In the genomic region with DNA sequence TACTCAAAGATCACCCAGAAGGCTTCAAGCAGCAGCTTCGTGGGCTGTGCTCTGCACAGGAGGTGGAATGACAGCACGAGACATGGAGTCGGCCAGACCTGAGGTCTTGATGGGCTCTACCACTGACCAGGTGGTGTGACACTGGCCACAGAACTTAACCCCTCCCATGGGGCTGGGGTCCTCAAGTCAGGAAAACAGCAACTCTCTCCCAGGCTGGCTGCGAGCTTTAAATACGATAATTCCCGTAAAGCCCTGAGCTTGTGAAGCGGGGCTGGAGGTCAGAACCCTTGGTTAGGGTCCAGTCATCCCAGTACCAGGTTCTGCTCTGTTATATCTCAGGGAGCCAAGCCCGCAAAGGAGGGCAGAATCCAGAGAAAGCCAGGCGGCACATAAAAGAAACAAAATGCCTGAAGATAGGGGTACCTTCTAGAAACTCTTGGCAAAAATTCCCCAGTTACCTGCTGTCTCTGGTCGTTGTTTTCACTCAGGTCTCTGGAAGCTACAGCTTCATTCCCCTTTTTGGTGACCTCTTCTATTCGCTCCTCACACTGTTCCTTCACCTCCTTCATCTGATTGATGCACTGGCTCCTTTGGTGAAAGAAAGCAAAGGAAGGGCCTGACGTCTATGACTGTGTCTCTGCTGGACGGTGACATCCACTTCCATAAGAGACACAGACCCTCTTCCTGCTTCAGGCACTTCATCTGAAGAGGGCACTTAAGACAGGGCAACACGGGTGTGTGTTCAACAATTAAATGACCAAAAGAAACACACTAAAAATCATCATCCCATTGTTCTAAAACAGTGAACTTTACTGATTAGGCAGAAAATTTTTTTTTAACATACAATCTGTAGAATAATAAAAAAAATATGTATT, we compare ENCODE assay signal across 24 cellular contexts. TPM values are rescaled to one million over a fixed set of nuclear protein-coding genes. Genes with fewer than 3 reads are reported as not detected.
A peak's percentile ranks its signal among the peaks of the same experiment; 100 is the strongest.
DNase-seq lines count a peak whose midpoint lies in the region; ATAC-seq and TF ChIP-seq lines count a peak whose summit lies in the region.
"Had no signal": no experiment of that assay in that cellular context is flagged by ENCODE, and none has a peak within 500 bp of the region (broad histone marks: within the 10 kb centered on the region; RNA-seq: fewer than 3 reads in every experiment).

No MANE protein-coding gene starts in this region.

- H3K9me3 ChIP-seq in IMR-90 (ENCODE audit: control insufficient read depth, insufficient read depth, low read length) (no peaks in the 10 kb centered on the region), esophagus muscularis mucosa (no peaks in the 10 kb centered on the region), uterus (no peaks in the 10 kb centered on the region)
- H3K9me3 ChIP-seq: BE2C had no signal

- TF ChIP-seq RAD21 in IMR-90 (IDR thresholded peaks at IDR 0.05; ENCODE audit: low read length), result no peak

- H3K9me3 Mint-ChIP-seq in neural crest cell, result no peaks in the 10 kb centered on the region
- H3K9me3 Mint-ChIP-seq in activated T-cell treated with anti-CD3 and anti-CD28 coated beads, Interleukin-2, amount 50 U/mL, for 72 hours, result no peaks in the 10 kb centered on the region
- H3K9me3 Mint-ChIP-seq: CD14-positive monocyte had no signal

- in situ Hi-C loops in IMR-90 (cut with MboI; ENCODE audit: low sequenced_read_pairs), result no loop called here

- CTCF ChIA-PET in IMR-90 (lab: Yijun Ruan, JAX), result no interaction called here

- TF ChIP-seq CTCF in IMR-90 (conservative IDR thresholded peaks at IDR 0.05; ENCODE audit: low read depth, low read length), result no peak
- no peak for TF ChIP-seq CTCF in esophagus muscularis mucosa (IDR thresholded peaks at IDR 0.05)
- TF ChIP-seq CTCF in neural crest cell (conservative IDR thresholded peaks at IDR 0.05), result no peak
- no peak for TF ChIP-seq CTCF in uterus (IDR thresholded peaks at IDR 0.05)

- H3K14ac ChIP-seq in IMR-90 (replicated peaks; ENCODE audit: low read depth, low read length), result no peak overlapping the region

- H3K36me3 ChIP-seq in IMR-90 (ENCODE audit: control insufficient read depth, insufficient read depth, low read length) (peaks cover 7% of the 10 kb centered on the region; the same call in 1 of the 2 replicates), esophagus muscularis mucosa (peaks cover 0 to 3% (median 0%) of the 10 kb centered on the region in 4 donors), uterus (no peaks in the 10 kb centered on the region)

- TF ChIP-seq EP300 in esophagus muscularis mucosa (IDR thresholded peaks at IDR 0.05), result no peak

- TF ChIP-seq POLR2A in IMR-90 (IDR thresholded peaks at IDR 0.05; ENCODE audit: low read depth, low read length) (no peak), esophagus muscularis mucosa (IDR thresholded peaks at IDR 0.05; ENCODE audit: low read depth) (no peak), uterus (IDR thresholded peaks at IDR 0.05) (no peak)

- DNase-seq in IMR-90, result no peak
- peak; percentile 81 for DNase-seq in esophagus muscularis mucosa (ENCODE audit: extremely low spot score)
- DNase-seq in neural crest cell (ENCODE audit: low read depth, low spot score), result no peak
- no peak for DNase-seq in uterus
- no peak for DNase-seq in activated T-cell treated with anti-CD3 and anti-CD28 coated beads, Interleukin-2, amount 50 U/mL, for 72 hours
- no peak for DNase-seq in DMS153 treated with DMSO at 0.1 percent for 48 hours (lab: John Stamatoyannopoulos, UW; ENCODE audit: unreplicated experiment)
- no peak for DNase-seq in mucosa of gallbladder (ENCODE audit: low spot score)
- DNase-seq: BE2C; CD8-positive, alpha-beta memory T cell; DMS 273 treated with DMSO at 0.1 percent for 48 hours; DMS79 treated with DMSO at 0.1 percent for 48 hours; GF-D8; KBM-7; NCI-H1105 treated with DMSO at 0.1 percent for 48 hours; NCI-H146; NCI-H1930; NCI-H2171; NCI-H510A; NCI-H69; SIG-M5; SW 1271 had no signal

- no peak overlapping the region for H3K4me3 Mint-ChIP-seq in neural crest cell
- no peak overlapping the region for H3K4me3 Mint-ChIP-seq in activated T-cell treated with anti-CD3 and anti-CD28 coated beads, Interleukin-2, amount 50 U/mL, for 72 hours
- H3K4me3 Mint-ChIP-seq: CD14-positive monocyte; CD8-positive, alpha-beta memory T cell had no signal

- POLR2A ChIA-PET in IMR-90 (lab: Charles Lee; ENCODE audit: unreplicated experiment), result no interaction called here

- H4K91ac ChIP-seq in IMR-90 (ENCODE audit: insufficient read depth, low read depth, low read length), result no peak overlapping the region

- H3K4ac ChIP-seq in IMR-90 (ENCODE audit: low read depth, low read length), result no peak overlapping the region

- ATAC-seq in IMR-90 (ENCODE audit: low read depth), result no peak
- ATAC-seq in activated T-cell treated with anti-CD3 and anti-CD28 coated beads, Interleukin-2, amount 50 U/mL, for 72 hours (replicated peaks in 1 of 2), result no peak
- ATAC-seq: Panc1 had no signal

- no peak overlapping the region for H4K8ac ChIP-seq in IMR-90 (ENCODE audit: low read depth in 2 of 2, low read length in 2 of 2)

- no peak overlapping the region for H3K9ac ChIP-seq in IMR-90 (ENCODE audit: low read depth, low read length)

- intact Hi-C loops in IMR-90 (cut with micrococcal nuclease) (loop anchor here (2.0 to 10.0 kb wide), 2 partner anchors 58 to 234 kb away; a partner anchor contains a TSS), esophagus muscularis mucosa (cut with DNase I) (no loop called here), uterus (cut with DNase I; ENCODE audit: low total_unique reads) (no loop called here)

- H2AK5ac ChIP-seq in IMR-90 (ENCODE audit: low read depth, low read length), result peak overlapping the region; percentile 5; the same call in 1 of the 2 replicates

- dilution Hi-C loops in IMR-90 (cut with HindIII; ENCODE audit: low sequenced_read_pairs, unreplicated experiment), result no loop called here

- no peak overlapping the region for H3K18ac ChIP-seq in IMR-90 (ENCODE audit: low read depth, low read length)

- H2AFZ ChIP-seq in IMR-90 (replicated peaks; ENCODE audit: low read length, poor library complexity), result no peak overlapping the region

- peaks cover 24% of the 10 kb centered on the region for H3K36me3 Mint-ChIP-seq in neural crest cell (ENCODE audit: low read depth)
- H3K36me3 Mint-ChIP-seq in activated T-cell treated with anti-CD3 and anti-CD28 coated beads, Interleukin-2, amount 50 U/mL, for 72 hours (ENCODE audit: insufficient read depth in 2 of 2), result no peaks in the 10 kb centered on the region
- H3K36me3 Mint-ChIP-seq: CD8-positive, alpha-beta memory T cell had no signal

- no peaks in the 10 kb centered on the region for H4K20me1 ChIP-seq in IMR-90 (ENCODE audit: insufficient read depth, low read length)

- H2BK15ac ChIP-seq in IMR-90 (ENCODE audit: low read depth, low read length), result no peak overlapping the region

- no peaks in the 10 kb centered on the region for H3K4me1 Mint-ChIP-seq in neural crest cell
- H3K4me1 Mint-ChIP-seq in activated T-cell treated with anti-CD3 and anti-CD28 coated beads, Interleukin-2, amount 50 U/mL, for 72 hours (ENCODE audit: low read depth), result no peaks in the 10 kb centered on the region
- H3K4me1 Mint-ChIP-seq: CD14-positive monocyte; CD8-positive, alpha-beta memory T cell had no signal

- H3K56ac ChIP-seq in IMR-90 (ENCODE audit: extremely low read depth, insufficient read depth, low read length), result no peak overlapping the region

- no peak overlapping the region for H3K4me2 ChIP-seq in IMR-90 (ENCODE audit: low read depth, low read length)

- H3K4me1 ChIP-seq in IMR-90 (ENCODE audit: control insufficient read depth, insufficient read depth, low read length), result peaks cover 5% of the 10 kb centered on the region; the same call in 1 of the 2 replicates
- H3K4me1 ChIP-seq in esophagus muscularis mucosa, result peaks cover 0 to 13% (median 8%) of the 10 kb centered on the region in 4 donors
- H3K4me1 ChIP-seq in uterus, result no peaks in the 10 kb centered on the region
- H3K4me1 ChIP-seq: BE2C had no signal

- no TSS peak for BruUV-seq in IMR-90 (replicated peaks; lab: Mats Ljungman, UMichigan)

- H3K27me3 Mint-ChIP-seq in neural crest cell (ENCODE audit: low read depth), result no peaks in the 10 kb centered on the region
- H3K27me3 Mint-ChIP-seq in activated T-cell treated with anti-CD3 and anti-CD28 coated beads, Interleukin-2, amount 50 U/mL, for 72 hours (ENCODE audit: low read depth), result no peaks in the 10 kb centered on the region

- H3K27ac ChIP-seq in IMR-90 (ENCODE audit: insufficient read depth, low read length), result no peak overlapping the region
- no peak overlapping the region for H3K27ac ChIP-seq in esophagus muscularis mucosa (replicated peaks in 1 of 4)
- H3K27ac ChIP-seq in uterus, result peak overlapping the region; percentile 71 to 73
- H3K27ac ChIP-seq: SK-N-MC had no signal

- no peak overlapping the region for H3K4me3 ChIP-seq in IMR-90 (ENCODE audit: insufficient read depth, low read depth, low read length)
- no peak overlapping the region for H3K4me3 ChIP-seq in esophagus muscularis mucosa
- peak overlapping the region in 1 of 2 donors; percentile 25 for H3K4me3 ChIP-seq in uterus
- H3K4me3 ChIP-seq: SK-N-MC had no signal

- H3K27me3 ChIP-seq in IMR-90 (ENCODE audit: control insufficient read depth, insufficient read depth, low read length), result no peaks in the 10 kb centered on the region
- H3K27me3 ChIP-seq in esophagus muscularis mucosa, result no peaks in the 10 kb centered on the region
- no peaks in the 10 kb centered on the region for H3K27me3 ChIP-seq in uterus
- H3K27me3 ChIP-seq: BE2C had no signal

- peak overlapping the region; percentile 80 for H2AK9ac ChIP-seq in IMR-90 (replicated peaks; ENCODE audit: low read depth, low read length, poor library complexity)

- no peak overlapping the region for H3K23ac ChIP-seq in IMR-90 (ENCODE audit: low read depth, low read length)

- peak overlapping the region; percentile 90 for H3K27ac Mint-ChIP-seq in neural crest cell (ENCODE audit: unreplicated experiment)
- no peak overlapping the region for H3K27ac Mint-ChIP-seq in activated T-cell treated with anti-CD3 and anti-CD28 coated beads, Interleukin-2, amount 50 U/mL, for 72 hours
- H3K27ac Mint-ChIP-seq: CD8-positive, alpha-beta memory T cell had no signal

- H2BK120ac ChIP-seq in IMR-90 (ENCODE audit: low read depth, low read length), result no peak overlapping the region

- no peak overlapping the region for H2BK20ac ChIP-seq in IMR-90 (ENCODE audit: low read depth, low read length)

- no peaks in the 10 kb centered on the region; a peak in 1 of 4 replicates for H3K79me1 ChIP-seq in IMR-90 (ENCODE audit: low read depth in 1 of 2, low read length in 2 of 2)

- no peak overlapping the region for H4K5ac ChIP-seq in IMR-90 (ENCODE audit: low read depth, low read length)

- peaks cover 6% of the 10 kb centered on the region for H3K9me1 ChIP-seq in IMR-90 (ENCODE audit: insufficient read depth, low read length)

- H2BK5ac ChIP-seq in IMR-90 (ENCODE audit: low read depth, low read length, poor library complexity, severe bottlenecking), result no peak overlapping the region

- WGBS in IMR-90 (ENCODE audit: extremely low coverage in 2 of 2, insufficient read length in 1 of 2), 2 experiments, result 100% methylated on average over 2 of the region's 14 CpGs; no CpG with 5 or more reads in 1 of the 2 experiments
- WGBS in esophagus muscularis mucosa, result 85% methylated on average over 13 of the region's 14 CpGs

RNA-seq across cellular contexts. Expression of a gene that starts 58.8 kb away (rescaled TPM):
- total RNA-seq in IMR-90 (2012; rRNA removed) (54.8 and 63.9 TPM in 2 replicates), esophagus muscularis mucosa (1 to 10 TPM; 2.9 to 8.6 (median 7.6) TPM), neural crest cell (105 and 111 TPM in 2 replicates), uterus (10 to 100 TPM; 11.3 to 85.4 (median 15.7) TPM), mucosa of gallbladder (298 TPM)
- polyA plus RNA-seq in IMR-90 (2012; rRNA removed), result 46.0 and 59.2 TPM in 2 replicates
- polyA plus RNA-seq in IMR-90 (2012; cell fraction: cytosol; rRNA removed), result 21.8 and 24.4 TPM in 2 replicates
- polyA plus RNA-seq in IMR-90 (2012; cell fraction: nucleus; rRNA removed; ENCODE audit: low replicate concordance), result 9.3 and 26.9 TPM in 2 replicates
- total RNA-seq in activated T-cell treated with anti-CD3 and anti-CD28 coated beads, Interleukin-2, amount 50 U/mL, for 72 hours, result 1 to 10 TPM; 1.2 to 2.7 TPM

Comparison
In these comparisons a context has a peak if more than half of its experiments do, and no peak if none do; other contexts are left out.
1. H3K27ac ChIP-seq: peak in uterus (2 of 2); none in IMR-90 (single experiment) and esophagus muscularis mucosa (0 of 4).